Comparison of ENCODE assay signal across 23 cellular contexts in the genomic region with DNA sequence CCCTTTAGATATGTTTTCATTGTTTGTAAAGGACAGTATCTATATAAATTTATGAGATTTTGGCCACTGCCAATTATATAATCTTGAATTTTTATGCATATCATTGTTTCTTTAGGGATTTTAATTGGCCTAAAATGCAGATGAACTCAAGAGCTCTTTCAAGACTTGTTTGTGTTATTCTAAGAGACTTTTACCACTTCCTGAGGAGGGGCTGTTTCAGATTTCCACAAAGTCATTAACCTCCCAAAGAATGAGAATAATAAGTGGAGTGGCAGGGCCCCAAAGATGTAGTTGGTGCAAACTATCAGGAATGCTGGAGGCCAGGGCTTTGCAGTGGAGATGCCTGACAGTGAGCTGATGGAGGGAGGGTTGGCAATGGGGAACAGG. TPM values are rescaled to one million over a fixed set of nuclear protein-coding genes. Genes with fewer than 3 reads are reported as not detected.
DNase-seq lines count a peak whose midpoint lies in the region; ATAC-seq, FAIRE-seq and TF ChIP-seq lines count a peak whose summit lies in the region.
"Had no signal": no experiment of that assay in that cellular context is flagged by ENCODE, and none has a peak within 500 bp of the region (broad histone marks: within the 10 kb centered on the region; RNA-seq: fewer than 3 reads in every experiment).

No MANE protein-coding gene starts in this region.

- peaks cover 70% of the 10 kb centered on the region for H3K4me1 Mint-ChIP-seq in activated naive CD4-positive, alpha-beta T cell treated with anti-CD3 and anti-CD28 coated beads, Interleukin-2, amount 10 ng/mL, durations not matched to agents 7 days and 5 days

- H4K20me1 ChIP-seq in K562 (replicated peaks; ENCODE audit: control insufficient read depth, insufficient read depth, low read length), result no peaks in the 10 kb centered on the region

- TF ChIP-seq RAD21 in K562 (CRISPR knock-in tag; conservative IDR thresholded peaks at IDR 0.05 in 1 of 2, IDR thresholded peaks at IDR 0.05 in 1 of 2), result no peak

- H3K27ac ChIP-seq in SK-N-MC, result peak overlapping the region; percentile 60; the same call in 1 of the 2 replicates
- no peak overlapping the region for H3K27ac ChIP-seq in K562 (ENCODE audit: extremely low read depth, low read depth, low read length)
- H3K27ac ChIP-seq in gastroesophageal sphincter, result no peak overlapping the region
- H3K27ac ChIP-seq in mesendoderm (ENCODE audit: low read depth, low read length), result no peak overlapping the region
- H3K27ac ChIP-seq: epithelial cell of prostate, hepatocyte, right lobe of liver, thyroid gland had no signal

- H3K27me3 ChIP-seq in K562 (ENCODE audit: control insufficient read depth in 2 of 2, insufficient read depth in 2 of 2, low read length in 2 of 2), result no peaks in the 10 kb centered on the region
- no peaks in the 10 kb centered on the region for H3K27me3 ChIP-seq in gastroesophageal sphincter
- H3K27me3 ChIP-seq in mesendoderm (ENCODE audit: insufficient read depth, low read length, poor library complexity), result no peaks in the 10 kb centered on the region
- H3K27me3 ChIP-seq: hepatocyte, right lobe of liver, thyroid gland had no signal

- no peak overlapping the region for H4K8ac ChIP-seq in mesendoderm (ENCODE audit: low read depth, low read length)

- POLR2A ChIA-PET in K562 (lab: Yijun Ruan, JAX), result interaction anchor here (0.6 to 2.2 kb wide), 2 partner anchors 12 to 16 kb away, joined by 4 to 9 read pairs; a partner anchor contains a TSS

- no peak overlapping the region for H3K4ac ChIP-seq in mesendoderm (ENCODE audit: low read depth, low read length)

- no peak overlapping the region for H2BK120ac ChIP-seq in mesendoderm (ENCODE audit: low read depth, low read length)

- H3K4me2 ChIP-seq in K562 (ENCODE audit: insufficient read depth, low read length) (no peak overlapping the region), mesendoderm (ENCODE audit: low read length) (no peak overlapping the region)
- H3K4me2 ChIP-seq: hepatocyte had no signal

- H3K4me3 ChIP-seq in SK-N-MC (peak overlapping the region; percentile 36; the same call in 1 of the 2 replicates), K562 (no peak overlapping the region), gastroesophageal sphincter (no peak overlapping the region), mesendoderm (ENCODE audit: low read length) (no peak overlapping the region)
- H3K4me3 ChIP-seq: hepatocyte, lung, right lobe of liver, thyroid gland had no signal

- H3K9me3 Mint-ChIP-seq in activated naive CD4-positive, alpha-beta T cell treated with anti-CD3 and anti-CD28 coated beads, Interleukin-2, amount 10 ng/mL, durations not matched to agents 7 days and 5 days, result peaks cover 6% of the 10 kb centered on the region
- H3K9me3 Mint-ChIP-seq: dendritic cell treated with granulocyte-macrophage colony-stimulating factor and Interleukin-4, amounts not matched to agents 40 ng/mL and 50 ng/mL, for 4 days; HFFc6 had no signal

- TF ChIP-seq CTCF in K562 (IDR thresholded peaks at IDR 0.05 in 2 of 3, conservative IDR thresholded peaks at IDR 0.05 in 1 of 3; ENCODE audit: insufficient read depth in 2 of 3, low read depth in 1 of 3, low read length in 3 of 3), result no peak
- no peak for TF ChIP-seq CTCF in gastroesophageal sphincter (IDR thresholded peaks at IDR 0.05)

- H2AFZ ChIP-seq in K562 (ENCODE audit: low read depth, low read length), result peak overlapping the region; percentile 28; the same call in 1 of the 2 replicates
- H2AFZ ChIP-seq: hepatocyte had no signal

- H3K36me3 ChIP-seq in SK-N-MC (ENCODE audit: insufficient read depth, low read length) (no peaks in the 10 kb centered on the region), K562 (ENCODE audit: control insufficient read depth, insufficient read depth, low read length) (no peaks in the 10 kb centered on the region), gastroesophageal sphincter (no peaks in the 10 kb centered on the region), mesendoderm (ENCODE audit: control insufficient read depth, insufficient read depth, low read length) (no peaks in the 10 kb centered on the region)
- H3K36me3 ChIP-seq: right lobe of liver, thyroid gland had no signal

- no peak overlapping the region for H2BK15ac ChIP-seq in mesendoderm (replicated peaks; ENCODE audit: low read depth)

- no peaks in the 10 kb centered on the region for H3K79me1 ChIP-seq in mesendoderm (ENCODE audit: low read length)

- H3K36me3 Mint-ChIP-seq in activated naive CD4-positive, alpha-beta T cell treated with anti-CD3 and anti-CD28 coated beads, Interleukin-2, amount 10 ng/mL, durations not matched to agents 7 days and 5 days, result peaks cover 30% of the 10 kb centered on the region

- H3K79me2 ChIP-seq in K562 (ENCODE audit: control insufficient read depth, insufficient read depth, low read length) (no peaks in the 10 kb centered on the region), mesendoderm (ENCODE audit: control insufficient read depth, insufficient read depth, low read length) (no peaks in the 10 kb centered on the region)
- H3K79me2 ChIP-seq: hepatocyte had no signal

- H3K23ac ChIP-seq in mesendoderm (ENCODE audit: low read length), result no peak overlapping the region

- intact Hi-C loops in K562 (cut with micrococcal nuclease), result no loop called here

- no peak for TF ChIP-seq EP300 in K562 (IDR thresholded peaks at IDR 0.05; ENCODE audit: low read length)
- no peak for TF ChIP-seq EP300 in gastroesophageal sphincter (IDR thresholded peaks at IDR 0.05)

- no peak for FAIRE-seq in K562 (lab: Jason Lieb, UNC)
- FAIRE-seq: keratinocyte had no signal

- H3K9me3 ChIP-seq in SK-N-MC (ENCODE audit: low read depth, low read length) (no peaks in the 10 kb centered on the region), K562 (replicated peaks; ENCODE audit: control insufficient read depth, insufficient read depth, low read depth, low read length) (no peaks in the 10 kb centered on the region), gastroesophageal sphincter (no peaks in the 10 kb centered on the region)
- H3K9me3 ChIP-seq: right lobe of liver, thyroid gland had no signal

- CTCF ChIA-PET in activated naive CD4-positive, alpha-beta T cell treated with anti-CD3 and anti-CD28 coated beads, Interleukin-2, amount 10 ng/mL, durations not matched to agents 7 days and 5 days (lab: Charles Lee), result interaction anchor here (1.0 to 1.4 kb wide), 2 partner anchors 10 to 15 kb away, joined by 4 to 9 read pairs; a partner anchor contains a TSS
- CTCF ChIA-PET in K562 (lab: Yijun Ruan, JAX; ENCODE audit: low intra/inter-chr PET ratio), result no interaction called here

- H2BK5ac ChIP-seq in mesendoderm (ENCODE audit: low read length), result no peak overlapping the region

- H3K27me3 Mint-ChIP-seq in activated naive CD4-positive, alpha-beta T cell treated with anti-CD3 and anti-CD28 coated beads, Interleukin-2, amount 10 ng/mL, durations not matched to agents 7 days and 5 days, result peaks cover 3% of the 10 kb centered on the region

- H3K27ac Mint-ChIP-seq in activated naive CD4-positive, alpha-beta T cell treated with anti-CD3 and anti-CD28 coated beads, Interleukin-2, amount 10 ng/mL, durations not matched to agents 7 days and 5 days, result peak overlapping the region; percentile 92
- H3K27ac Mint-ChIP-seq: dendritic cell treated with granulocyte-macrophage colony-stimulating factor and Interleukin-4, amounts not matched to agents 40 ng/mL and 50 ng/mL, for 4 days; HFFc6 had no signal

- in situ Hi-C loops in K562 (cut with MboI), result no loop called here

- H3K4me1 ChIP-seq in K562 (replicated peaks in 1 of 2; ENCODE audit: control insufficient read depth in 2 of 2, insufficient read depth in 2 of 2, low read length in 2 of 2) (no peaks in the 10 kb centered on the region; a peak in 2 of 5 replicates), gastroesophageal sphincter (no peaks in the 10 kb centered on the region), mesendoderm (ENCODE audit: control insufficient read depth, low read depth, low read length) (no peaks in the 10 kb centered on the region)
- H3K4me1 ChIP-seq: right lobe of liver, thyroid gland had no signal

- H3K9me1 ChIP-seq in K562 (ENCODE audit: control insufficient read depth, insufficient read depth, low read length), result no peaks in the 10 kb centered on the region

- DNase-seq in activated naive CD4-positive, alpha-beta T cell treated with anti-CD3 and anti-CD28 coated beads, Interleukin-2, amount 10 ng/mL, durations not matched to agents 7 days and 5 days, result no peak
- DNase-seq in activated naive CD4-positive, alpha-beta T cell (lab: John Stamatoyannopoulos, UW), result no peak
- DNase-seq in SK-N-MC (ENCODE audit: low read depth, low spot score) (no peak), K562 (ENCODE audit: extremely low read depth in 1 of 4, low spot score in 3 of 4) (no peak), NCI-H1436 treated with DMSO at 0.1 percent for 48 hours (lab: John Stamatoyannopoulos, UW) (no peak), mesendoderm (no peak)
- DNase-seq: EL; foreskin fibroblast; HFFc6; Kasumi-1; NCI-H1092; NCI-H2107; NCI-H524; right lobe of liver; stimulated activated CD4-positive, alpha-beta T cell treated with anti-CD3 and anti-CD28 coated beads, Interleukin-15, amount 100 ng/mL, for 24 hours; thyroid gland had no signal

- no TSS peak for BruUV-seq in K562 (replicated peaks; lab: Mats Ljungman, UMichigan)

- H3K4me3 Mint-ChIP-seq in activated naive CD4-positive, alpha-beta T cell treated with anti-CD3 and anti-CD28 coated beads, Interleukin-2, amount 10 ng/mL, durations not matched to agents 7 days and 5 days, result peak overlapping the region; percentile 62
- H3K4me3 Mint-ChIP-seq: dendritic cell treated with granulocyte-macrophage colony-stimulating factor and Interleukin-4, amounts not matched to agents 40 ng/mL and 50 ng/mL, for 4 days; HFFc6 had no signal

- H3K18ac ChIP-seq in mesendoderm (ENCODE audit: low read length), result no peak overlapping the region

- no peak overlapping the region for H3K56ac ChIP-seq in mesendoderm (ENCODE audit: low read length)

- H3K9ac ChIP-seq in SK-N-MC (ENCODE audit: insufficient read length) (no peak overlapping the region), K562 (ENCODE audit: insufficient read depth in 1 of 2, low read depth in 2 of 2, low read length in 2 of 2) (no peak overlapping the region), mesendoderm (ENCODE audit: low read length) (no peak overlapping the region)

- TF ChIP-seq POLR2A in K562 (conservative IDR thresholded peaks at IDR 0.05), result no peak
- no peak for TF ChIP-seq POLR2A in gastroesophageal sphincter (IDR thresholded peaks at IDR 0.05)

- ATAC-seq in K562, result no peak
- no peak for ATAC-seq in gastroesophageal sphincter
- ATAC-seq: right lobe of liver, Right ventricle myocardium inferior had no signal

- no peak overlapping the region for H4K5ac ChIP-seq in mesendoderm (ENCODE audit: low read length)

- H2AK5ac ChIP-seq in mesendoderm (ENCODE audit: low read length), result no peak overlapping the region

RNA-seq across cellular contexts. Expression of a gene that starts 15.5 kb away (rescaled TPM):
- total RNA-seq in K562 (2011; cell fraction: chromatin; rRNA removed; ENCODE audit: low replicate concordance), result 38.7 and 52.9 TPM in 2 replicates
- total RNA-seq in K562 (2011; cell fraction: nucleolus; rRNA removed), result 26.2 and 27.5 TPM in 2 replicates
- 35.6 and 47.0 TPM in 2 replicates for total RNA-seq in K562 (2011; cell fraction: nucleoplasm; rRNA removed)
- 4.3 and 4.4 TPM in 2 replicates for total RNA-seq in K562 (2014; rRNA removed)
- 6.8 and 6.9 TPM in 2 replicates for total RNA-seq in K562 (2014; rRNA removed; fragmentation: Illumina TruSeq; extraction: Trizol)
- 3.8 and 4.5 TPM in 2 replicates for total RNA-seq in K562 (2015; rRNA removed; fragmentation: Illumina TruSeq; extraction: Trizol)
- 12.0 and 14.3 TPM in 2 replicates for total RNA-seq in K562 (2021)
- polyA plus RNA-seq in K562 (2011; rRNA removed), result 11.4 and 14.2 TPM in 2 replicates
- polyA plus RNA-seq in K562 (2011; cell fraction: cytosol; rRNA removed), result 6.6 and 10.6 TPM in 2 replicates
- polyA plus RNA-seq in K562 (2011; cell fraction: nucleus; rRNA removed), result 12.8 and 15.9 TPM in 2 replicates
- polyA plus RNA-seq in K562 (2012), result 8.5 and 14.6 TPM in 2 replicates
- 12.9 and 13.0 TPM in 2 replicates for polyA plus RNA-seq in K562 (2014; fragmentation: Illumina TruSeq; extraction: Trizol)
- polyA plus RNA-seq in K562 (2014; fragmentation: Nextera tagmentation; extraction: Ambion mirVana), result 1 to 10 TPM; 4.7 to 7.9 TPM
- polyA plus RNA-seq in K562 (2014; rRNA removed), result 5.9 and 6.8 TPM in 2 replicates
- polyA minus RNA-seq in K562 (2011; rRNA and poly(A)+ RNA removed), result 21.8 and 29.3 TPM in 2 replicates
- 10.3 and 12.3 TPM in 2 replicates for polyA minus RNA-seq in K562 (2011; cell fraction: cytosol; rRNA and poly(A)+ RNA removed)
- 14.8 and 26.1 TPM in 2 replicates for polyA minus RNA-seq in K562 (2011; cell fraction: nucleus; rRNA and poly(A)+ RNA removed)
- 10 to 100 TPM; 17.9 to 41.4 (median 29.9) TPM for total RNA-seq in gastroesophageal sphincter
- 8.4 TPM for polyA plus RNA-seq in mesendoderm (2013, experiment 1 of 2)
- 8.1 TPM for polyA plus RNA-seq in mesendoderm (2013, experiment 2 of 2)
